In the genomic region with DNA sequence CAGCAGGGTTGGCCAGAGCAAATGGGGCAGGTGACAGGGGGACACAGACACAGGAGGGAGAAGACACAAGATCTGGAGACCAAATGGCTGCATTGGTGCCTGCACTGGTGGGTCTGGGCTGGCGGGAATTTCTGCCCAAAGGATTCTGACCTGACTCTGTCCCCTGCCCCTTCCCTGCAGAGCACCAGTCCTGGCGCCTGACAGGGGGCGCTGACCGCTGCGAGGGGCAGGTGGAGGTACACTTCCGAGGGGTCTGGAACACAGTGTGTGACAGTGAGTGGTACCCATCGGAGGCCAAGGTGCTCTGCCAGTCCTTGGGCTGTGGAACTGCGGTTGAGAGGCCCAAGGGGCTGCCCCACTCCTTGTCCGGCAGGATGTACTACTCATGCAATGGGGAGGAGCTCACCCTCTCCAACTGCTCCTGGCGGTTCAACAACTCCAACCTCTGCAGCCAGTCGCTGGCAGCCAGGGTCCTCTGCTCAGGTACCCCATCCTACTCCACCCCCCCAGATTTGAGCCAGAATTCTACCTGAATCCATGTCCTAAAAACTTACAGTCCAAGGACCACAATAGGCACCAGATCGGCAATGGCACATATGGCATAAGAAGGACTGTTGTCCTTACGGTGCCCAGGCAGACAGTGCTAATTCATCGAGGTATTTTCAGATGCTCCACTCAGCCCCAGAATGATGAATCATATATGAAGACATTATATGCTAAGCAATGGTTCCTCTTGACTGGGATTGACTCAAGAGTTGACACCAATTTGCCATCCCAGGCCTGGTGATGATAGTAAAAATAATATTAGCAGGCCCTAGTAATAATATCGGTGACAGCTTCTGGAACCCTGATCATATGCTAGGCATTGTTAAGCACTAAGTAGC, we compare ENCODE assay signal across 22 cellular contexts. TPM values are rescaled to one million over a fixed set of nuclear protein-coding genes. Genes with fewer than 3 reads are reported as not detected.
DNase-seq lines count a peak whose midpoint lies in the region; ATAC-seq, FAIRE-seq and TF ChIP-seq lines count a peak whose summit lies in the region.
"Had no signal": no experiment of that assay in that cellular context is flagged by ENCODE, and none has a peak within 500 bp of the region (broad histone marks: within the 10 kb centered on the region; RNA-seq: fewer than 3 reads in every experiment).

No MANE protein-coding gene starts in this region.

- H3F3A ChIP-seq in PC-3 (ENCODE audit: low read length, unreplicated experiment), result no peaks in the 10 kb centered on the region

- no peak overlapping the region for H3K4me2 ChIP-seq in GM12878 (ENCODE audit: control insufficient read depth, insufficient read depth)
- H3K4me2 ChIP-seq in PC-3 (ENCODE audit: low read length), result no peak overlapping the region
- H3K4me2 ChIP-seq: smooth muscle cell had no signal

- POLR2A ChIA-PET in GM12878 (lab: Charles Lee), result no interaction called here
- POLR2A ChIA-PET in PC-3 (lab: Charles Lee; ENCODE audit: unreplicated experiment), result no interaction called here

- H3K27me3 ChIP-seq in GM12878 (replicated peaks in 1 of 2; ENCODE audit: control insufficient read depth in 2 of 2, insufficient read depth in 2 of 2, low read length in 1 of 2) (no peaks in the 10 kb centered on the region), PC-3 (ENCODE audit: low read length) (peaks cover 48% of the 10 kb centered on the region), colonic mucosa (no peaks in the 10 kb centered on the region)

- SMC1A ChIA-PET in GM12878 (lab: Charles Lee; ENCODE audit: uncharacterized antibody, unreplicated experiment), result interaction anchor here (0.9 kb wide), 1 partner anchor 33 kb away, joined by 3 read pairs; no protein-coding TSS in a partner anchor

- H3K79me2 ChIP-seq in GM12878 (ENCODE audit: control insufficient read depth, insufficient read depth, low read length) (no peaks in the 10 kb centered on the region), PC-3 (ENCODE audit: low read length) (no peaks in the 10 kb centered on the region)

- no peak for TF ChIP-seq RAD21 in GM12878 (IDR thresholded peaks at IDR 0.05; ENCODE audit: insufficient read depth, low read depth, low read length)

- TF ChIP-seq EP300 in GM12878 (IDR thresholded peaks at IDR 0.05; ENCODE audit: borderline replicate concordance in 1 of 2, control insufficient read depth in 1 of 2, low read depth in 2 of 2, low read length in 2 of 2), result no peak

- in situ Hi-C loops in GM12878 (cut with MboI), result no loop called here

- H3K9ac ChIP-seq in GM12878 (ENCODE audit: control insufficient read depth, insufficient read depth, low read length) (no peak overlapping the region), PC-3 (ENCODE audit: low read length) (no peak overlapping the region), colonic mucosa (ENCODE audit: low read depth in 2 of 2, low read length in 2 of 2) (no peak overlapping the region)

- H2AFZ ChIP-seq in GM12878 (ENCODE audit: control insufficient read depth, low read depth, low read length) (no peak overlapping the region), PC-3 (ENCODE audit: low read length) (no peak overlapping the region)

- peaks cover 26% of the 10 kb centered on the region for H3K36me3 Mint-ChIP-seq in activated naive CD4-positive, alpha-beta T cell treated with anti-CD3 and anti-CD28 coated beads, Interleukin-2, amount 50 U/mL, for 24 hours
- H3K36me3 Mint-ChIP-seq in T-helper 17 cell (ENCODE audit: low read depth) (peaks cover 5% of the 10 kb centered on the region), Calu3 (ENCODE audit: insufficient read depth, unreplicated experiment) (peaks cover 5% of the 10 kb centered on the region)
- H3K36me3 Mint-ChIP-seq in stimulated activated effector memory CD8-positive, alpha-beta T cell treated with anti-CD3 and anti-CD28 coated beads, Interleukin-12 subunit alpha, Interleukin-12 subunit beta, amount 100 ng/mL, for 72 hours, result peaks cover 93% of the 10 kb centered on the region

- FAIRE-seq in GM12878 (lab: Jason Lieb, UNC), result no peak

- H3K9me2 ChIP-seq in PC-3 (replicated peaks; ENCODE audit: low read length), result no peaks in the 10 kb centered on the region

- CTCF ChIA-PET in GM12878 (lab: Yijun Ruan, JAX) (no interaction called here), Calu3 (lab: Charles Lee) (no interaction called here), PC-3 (lab: Charles Lee) (no interaction called here)

- intact Hi-C loops in GM12878 (cut with micrococcal nuclease; ENCODE audit: unreplicated experiment) (no loop called here), Calu3 (cut with micrococcal nuclease; ENCODE audit: unreplicated experiment) (no loop called here), PC-3 (cut with micrococcal nuclease) (no loop called here), colonic mucosa (cut with DNase I) (no loop called here)

- peaks cover 69% of the 10 kb centered on the region for H3K4me1 Mint-ChIP-seq in activated naive CD4-positive, alpha-beta T cell treated with anti-CD3 and anti-CD28 coated beads, Interleukin-2, amount 50 U/mL, for 24 hours
- H3K4me1 Mint-ChIP-seq in T-helper 17 cell (peaks cover 36% of the 10 kb centered on the region), Calu3 (ENCODE audit: low read depth, unreplicated experiment) (no peaks in the 10 kb centered on the region)
- peaks cover 26% of the 10 kb centered on the region for H3K4me1 Mint-ChIP-seq in stimulated activated effector memory CD8-positive, alpha-beta T cell treated with anti-CD3 and anti-CD28 coated beads, Interleukin-12 subunit alpha, Interleukin-12 subunit beta, amount 100 ng/mL, for 72 hours

- H3K9me3 ChIP-seq in T-helper 17 cell (ENCODE audit: control insufficient read depth, low read length, poor library complexity, severe bottlenecking), result no peaks in the 10 kb centered on the region
- no peaks in the 10 kb centered on the region for H3K9me3 ChIP-seq in GM12878 (replicated peaks; ENCODE audit: control insufficient read depth, insufficient read depth, low read length)
- H3K9me3 ChIP-seq in PC-3 (ENCODE audit: low read length), result no peaks in the 10 kb centered on the region
- H3K9me3 ChIP-seq in colonic mucosa, result no peaks in the 10 kb centered on the region
- H3K9me3 ChIP-seq: heart right ventricle, upper lobe of left lung had no signal

- no peak for DNase-seq in activated naive CD4-positive, alpha-beta T cell treated with Interleukin-2 at 50 U/mL for 16 hours
- no peak for DNase-seq in T-helper 17 cell
- DNase-seq in GM12878 (ENCODE audit: low read depth, low spot score), result no peak
- no peak for DNase-seq in stimulated activated effector memory CD8-positive, alpha-beta T cell treated with anti-CD3 and anti-CD28 coated beads, Interleukin-12 subunit alpha, Interleukin-12 subunit beta, amount 100 ng/mL, for 72 hours (ENCODE audit: low spot score in 2 of 2)
- DNase-seq in Calu3, result no peak
- DNase-seq in PC-3, result no peak
- DNase-seq in colonic mucosa, result no peak
- DNase-seq: activated CD4-positive, alpha-beta T cell treated with anti-CD3 and anti-CD28 coated beads, Interleukin-2, amount 50 U/mL, for 4 hours; anterior cingulate cortex; dermis blood vessel endothelial cell; DMS79 treated with DMSO at 0.1 percent for 48 hours; heart right ventricle; NCI-H1105 treated with DMSO at 0.1 percent for 48 hours; NCI-H2107; NCI-H510A treated with DMSO at 0.1 percent for 48 hours; stimulated activated CD4-positive, alpha-beta T cell treated with anti-CD3 and anti-CD28 coated beads, Interleukin-4, amount 100 ng/mL, for 4 hours; upper lobe of left lung had no signal

- no peak for TF ChIP-seq POLR2A in GM12878 (IDR thresholded peaks at IDR 0.05; ENCODE audit: low read depth, low read length)

- H3K27ac ChIP-seq in GM12878 (ENCODE audit: control insufficient read depth, insufficient read depth) (no peak overlapping the region), PC-3 (ENCODE audit: low read length) (no peak overlapping the region), colonic mucosa (no peak overlapping the region)
- H3K27ac ChIP-seq: heart right ventricle, RWPE1, upper lobe of left lung had no signal

- H3K27me3 Mint-ChIP-seq in activated naive CD4-positive, alpha-beta T cell treated with anti-CD3 and anti-CD28 coated beads, Interleukin-2, amount 50 U/mL, for 24 hours, result no peaks in the 10 kb centered on the region
- no peaks in the 10 kb centered on the region for H3K27me3 Mint-ChIP-seq in T-helper 17 cell
- H3K27me3 Mint-ChIP-seq in Calu3 (ENCODE audit: unreplicated experiment), result peaks cover 48% of the 10 kb centered on the region

- WGBS in GM12878 (ENCODE audit: insufficient coverage, insufficient replicate concordance, low lambda C conversion rate, missing lambda C conversion rate), result 43% methylated on average over 15 of the region's 15 CpGs

- ATAC-seq in T-helper 17 cell (no peak), GM12878 (no peak), PC-3 (no peak)
- ATAC-seq in stimulated activated effector memory CD8-positive, alpha-beta T cell treated with anti-CD3 and anti-CD28 coated beads, Interleukin-12 subunit alpha, Interleukin-12 subunit beta, amount 100 ng/mL, for 72 hours, result peak; percentile 45
- ATAC-seq: HCT116, SK-N-SH treated with all-trans-retinoic acid at 6 μM for 48 hours had no signal

- H3K4me1 ChIP-seq in GM12878 (ENCODE audit: control insufficient read depth, insufficient read depth, low read length), result peaks cover 17% of the 10 kb centered on the region
- H3K4me1 ChIP-seq in PC-3 (ENCODE audit: insufficient read depth, low read length), result no peaks in the 10 kb centered on the region; the same call in 1 of the 2 replicates
- H3K4me1 ChIP-seq in colonic mucosa, result no peaks in the 10 kb centered on the region

- no peak overlapping the region for H3K4me3 ChIP-seq in GM12878
- no peak overlapping the region for H3K4me3 ChIP-seq in PC-3 (ENCODE audit: low read length)
- H3K4me3 ChIP-seq in colonic mucosa, result no peak overlapping the region
- H3K4me3 ChIP-seq: heart right ventricle, smooth muscle cell, upper lobe of left lung had no signal

- peak overlapping the region; percentile 95 for H3K27ac Mint-ChIP-seq in activated naive CD4-positive, alpha-beta T cell treated with anti-CD3 and anti-CD28 coated beads, Interleukin-2, amount 50 U/mL, for 24 hours
- H3K27ac Mint-ChIP-seq in T-helper 17 cell (peak overlapping the region; percentile 95), Calu3 (ENCODE audit: unreplicated experiment) (no peak overlapping the region)
- peak overlapping the region; percentile 52 for H3K27ac Mint-ChIP-seq in stimulated activated effector memory CD8-positive, alpha-beta T cell treated with anti-CD3 and anti-CD28 coated beads, Interleukin-12 subunit alpha, Interleukin-12 subunit beta, amount 100 ng/mL, for 72 hours

- no peak for TF ChIP-seq CTCF in GM12878 (IDR thresholded peaks at IDR 0.05 in 2 of 3, conservative IDR thresholded peaks at IDR 0.05 in 1 of 3; ENCODE audit: control insufficient read depth in 2 of 3, extremely low read depth in 1 of 3, insufficient read depth in 1 of 3, low read depth in 3 of 3, low read length in 3 of 3)
- TF ChIP-seq CTCF in Calu3 (IDR thresholded peaks at IDR 0.05; ENCODE audit: unreplicated experiment), result no peak
- TF ChIP-seq CTCF in PC-3 (conservative IDR thresholded peaks at IDR 0.05; ENCODE audit: low read depth, low read length), result no peak
- no peak for TF ChIP-seq CTCF in colonic mucosa (IDR thresholded peaks at IDR 0.05)

- RAD21 ChIA-PET in GM12878 (lab: Charles Lee; ENCODE audit: unreplicated experiment), result no interaction called here

- no TSS peak for BruUV-seq in GM12878 (replicated peaks; lab: Mats Ljungman, UMichigan)
- no TSS peak for BruUV-seq in Calu3 (replicated peaks; lab: Mats Ljungman, UMichigan)
- no TSS peak for BruUV-seq in PC-3 (replicated peaks; lab: Mats Ljungman, UMichigan)

- peak overlapping the region; percentile 43 for H3K4me3 Mint-ChIP-seq in activated naive CD4-positive, alpha-beta T cell treated with anti-CD3 and anti-CD28 coated beads, Interleukin-2, amount 50 U/mL, for 24 hours
- H3K4me3 Mint-ChIP-seq in T-helper 17 cell (no peak overlapping the region), Calu3 (ENCODE audit: low read depth, unreplicated experiment) (no peak overlapping the region)
- H3K4me3 Mint-ChIP-seq in stimulated activated effector memory CD8-positive, alpha-beta T cell treated with anti-CD3 and anti-CD28 coated beads, Interleukin-12 subunit alpha, Interleukin-12 subunit beta, amount 100 ng/mL, for 72 hours, result no peak overlapping the region

- no peaks in the 10 kb centered on the region for H3K9me3 Mint-ChIP-seq in activated naive CD4-positive, alpha-beta T cell treated with anti-CD3 and anti-CD28 coated beads, Interleukin-2, amount 50 U/mL, for 24 hours
- no peaks in the 10 kb centered on the region for H3K9me3 Mint-ChIP-seq in stimulated activated effector memory CD8-positive, alpha-beta T cell treated with anti-CD3 and anti-CD28 coated beads, Interleukin-12 subunit alpha, Interleukin-12 subunit beta, amount 100 ng/mL, for 72 hours
- H3K9me3 Mint-ChIP-seq in Calu3 (ENCODE audit: low read depth, unreplicated experiment), result no peaks in the 10 kb centered on the region

- H3K36me3 ChIP-seq in GM12878 (ENCODE audit: control insufficient read depth in 2 of 2, insufficient read depth in 2 of 2, low read length in 1 of 2) (no peaks in the 10 kb centered on the region), PC-3 (ENCODE audit: low read depth, low read length) (no peaks in the 10 kb centered on the region), colonic mucosa (no peaks in the 10 kb centered on the region)
- H3K36me3 ChIP-seq: heart right ventricle, upper lobe of left lung had no signal

- H4K20me1 ChIP-seq in GM12878 (ENCODE audit: control insufficient read depth, insufficient read depth) (no peaks in the 10 kb centered on the region), PC-3 (ENCODE audit: low read length) (no peaks in the 10 kb centered on the region)

RNA-seq across cellular contexts. Expression of a gene that starts 38.2 kb away (rescaled TPM):
- 100 to 1,000 TPM; 533 to 568 TPM for total RNA-seq in T-helper 17 cell
- 0.61 and 2.5 TPM in 2 replicates for total RNA-seq in GM12878 (2013; cell fraction: nucleolus; rRNA removed)
- total RNA-seq in GM12878 (2014; rRNA removed), result 6.4 and 7.3 TPM in 2 replicates
- total RNA-seq in GM12878 (2014; rRNA removed; fragmentation: Illumina TruSeq; extraction: Trizol), result 3.1 and 3.3 TPM in 2 replicates
- total RNA-seq in GM12878 (2021), result 11.2 and 17.6 TPM in 2 replicates
- polyA plus RNA-seq in GM12878 (2011; ENCODE audit: low read depth), result 0.34 TPM
- 0.37 and 0.45 TPM in 2 replicates for polyA plus RNA-seq in GM12878 (2011; rRNA removed)
- polyA plus RNA-seq in GM12878 (2011; cell fraction: cytosol; rRNA removed), result 0.60 and 0.67 TPM in 2 replicates
- 2.1 and 2.6 TPM in 2 replicates for polyA plus RNA-seq in GM12878 (2011; cell fraction: nucleus; rRNA removed)
- polyA plus RNA-seq in GM12878 (2012), result 1.4 and 1.7 TPM in 2 replicates
- 5.1 and 6.6 TPM in 2 replicates for polyA plus RNA-seq in GM12878 (2014; fragmentation: Illumina TruSeq; extraction: Trizol)
- polyA plus RNA-seq in GM12878 (2014; fragmentation: Nextera tagmentation; extraction: Ambion mirVana), result 1 to 10 TPM in 1 of 2 experiments, under 1 TPM in 1; 0.93 to 1.8 TPM
- 5.9 and 6.8 TPM in 2 replicates for polyA plus RNA-seq in GM12878 (2014; rRNA removed)
- polyA plus RNA-seq in GM12878 (2016; fragmentation: Nextera tagmentation; extraction: Ambion mirVana), result 1 to 10 TPM; 6.8 to 7.2 TPM
- 0.15 and 0.41 TPM in 2 replicates for polyA minus RNA-seq in GM12878 (2011; rRNA and poly(A)+ RNA removed)
- polyA minus RNA-seq in GM12878 (2011; cell fraction: cytosol; rRNA and poly(A)+ RNA removed), result 0.40 and 0.73 TPM in 2 replicates
- polyA minus RNA-seq in GM12878 (2011; cell fraction: nucleus; rRNA and poly(A)+ RNA removed), result 0.48 and 0.96 TPM in 2 replicates
- total RNA-seq in Calu3 (2022), result 0.26 and 0.34 TPM in 2 replicates
- total RNA-seq in PC-3 (2014; rRNA removed), result not detected in 2 replicates
- total RNA-seq in colonic mucosa, result 1 to 10 TPM; 3.0 to 3.8 TPM
- total RNA-seq: dermis blood vessel endothelial cell had no signal
- polyA plus RNA-seq: smooth muscle cell had no signal

RNA-seq across cellular contexts. Expression of a gene that starts 57.7 kb away (rescaled TPM):
- 10 to 100 TPM in 1 of 2 donors, 1 to 10 TPM in 1; 3.5 to 11.2 TPM for total RNA-seq in T-helper 17 cell
- total RNA-seq in GM12878 (2013; cell fraction: nucleolus; rRNA removed), result 203 and 205 TPM in 2 replicates
- total RNA-seq in GM12878 (2014; rRNA removed), result 71.3 and 83.5 TPM in 2 replicates
- total RNA-seq in GM12878 (2014; rRNA removed; fragmentation: Illumina TruSeq; extraction: Trizol), result 51.5 and 56.3 TPM in 2 replicates
- total RNA-seq in GM12878 (2021), result 93.3 and 102 TPM in 2 replicates
- polyA plus RNA-seq in GM12878 (2011; ENCODE audit: low read depth), result 36.2 TPM
- 18.2 and 44.9 TPM in 2 replicates for polyA plus RNA-seq in GM12878 (2011; rRNA removed)
- polyA plus RNA-seq in GM12878 (2011; cell fraction: cytosol; rRNA removed), result 55.8 and 65.2 TPM in 2 replicates
- polyA plus RNA-seq in GM12878 (2011; cell fraction: nucleus; rRNA removed), result 80.5 and 92.2 TPM in 2 replicates
- polyA plus RNA-seq in GM12878 (2012), result 90.2 and 104 TPM in 2 replicates
- polyA plus RNA-seq in GM12878 (2014; fragmentation: Illumina TruSeq; extraction: Trizol), result 11.7 and 54.8 TPM in 2 replicates
- polyA plus RNA-seq in GM12878 (2014; fragmentation: Nextera tagmentation; extraction: Ambion mirVana), result 10 to 100 TPM; 17.7 to 55.4 TPM
- polyA plus RNA-seq in GM12878 (2014; rRNA removed), result 71.9 and 83.8 TPM in 2 replicates
- polyA plus RNA-seq in GM12878 (2016; fragmentation: Nextera tagmentation; extraction: Ambion mirVana), result 10 to 100 TPM; 53.4 to 57.7 TPM
- 99.9 and 126 TPM in 2 replicates for polyA minus RNA-seq in GM12878 (2011; rRNA and poly(A)+ RNA removed)
- polyA minus RNA-seq in GM12878 (2011; cell fraction: cytosol; rRNA and poly(A)+ RNA removed), result 50.8 and 65.5 TPM in 2 replicates
- polyA minus RNA-seq in GM12878 (2011; cell fraction: nucleus; rRNA and poly(A)+ RNA removed), result 57.2 and 89.6 TPM in 2 replicates
- total RNA-seq in Calu3 (2022), result 6.8 and 12.4 TPM in 2 replicates
- not detected in 2 replicates for total RNA-seq in PC-3 (2014; rRNA removed)
- total RNA-seq in colonic mucosa, result 10 to 100 TPM in 1 of 2 donors, 1 to 10 TPM in 1; 6.6 to 14.4 TPM

Comparison
In these comparisons a context has a peak if more than half of its experiments do, and no peak if none do; other contexts are left out.
1. RNA of a gene that starts 38.2 kb away (total RNA-seq): 533 to 568 TPM in T-helper 17 cell; 0.61 to 17.6 TPM in GM12878, 3.0 to 3.8 TPM in colonic mucosa, 0.26 to 0.34 TPM in Calu3 and not detected in PC-3; every median in the first group is over 10 times any median in the second.